16 cellular contexts compared by ENCODE assay signal in genomic region chr14:99510556-99511139, GRCh38. TPM values are rescaled to one million over a fixed set of nuclear protein-coding genes. Genes with fewer than 3 reads are reported as not detected.
DNase-seq lines count a peak whose midpoint lies in the region; ATAC-seq and TF ChIP-seq lines count a peak whose summit lies in the region.
"Had no signal": no experiment of that assay in that cellular context is flagged by ENCODE, and none has a peak within 500 bp of the region (broad histone marks: within the 10 kb centered on the region; RNA-seq: fewer than 3 reads in every experiment).

No MANE protein-coding gene starts in this region.

- DNase-seq in GM23338 (ENCODE audit: low spot score) (no peak), caudate nucleus (lab: John Stamatoyannopoulos, UW) (no peak), COLO829 (ENCODE audit: low spot score) (no peak), HuH-7.5 (ENCODE audit: low spot score) (no peak)
- DNase-seq: activated CD4-positive, alpha-beta T cell treated with anti-CD3 and anti-CD28 coated beads, Interleukin-2, amount 10 ng/mL, durations not matched to agents 7 days and 5 days; activated naive CD8-positive, alpha-beta T cell treated with anti-CD3 and anti-CD28 coated beads for 36 hours; DMS153; effector memory CD8-positive, alpha-beta T cell; NCI-H69; PC-9; stimulated activated CD4-positive, alpha-beta T cell treated with anti-CD3 and anti-CD28 coated beads, Interleukin-4, amount 100 ng/mL, for 24 hours; stimulated activated CD8-positive, alpha-beta memory T cell treated with anti-CD3 and anti-CD28 coated beads, Interleukin-4, amount 100 ng/mL, for 48 hours had no signal

- H4K20me1 ChIP-seq in BLaER1 (peaks cover 75% of the 10 kb centered on the region), GM23338 (replicated peaks; ENCODE audit: insufficient read depth) (peaks cover 3% of the 10 kb centered on the region; the same call in 1 of the 2 replicates)

- H3K36me3 ChIP-seq in BLaER1 (peaks cover 86% of the 10 kb centered on the region), GM23338 (ENCODE audit: insufficient read depth) (peaks cover 16% of the 10 kb centered on the region), rectal smooth muscle tissue (ENCODE audit: control insufficient read depth, insufficient read depth, low read length) (peaks cover 42% of the 10 kb centered on the region)

- H3K27ac ChIP-seq in BLaER1 (no peak overlapping the region), GM23338 (ENCODE audit: low read depth) (peak overlapping the region; percentile 55; the same call in 1 of the 2 replicates), caudate nucleus (ENCODE audit: low read depth, low read length) (peak overlapping the region; percentile 44), rectal smooth muscle tissue (ENCODE audit: low read depth, low read length) (peak overlapping the region; percentile 33)
- H3K27ac ChIP-seq: PC-9, thoracic aorta had no signal

- no peaks in the 10 kb centered on the region for H3K79me2 ChIP-seq in GM23338 (replicated peaks; ENCODE audit: insufficient read depth)

- H3K4me3 Mint-ChIP-seq in GM23338 = no peak overlapping the region
- H3K4me3 Mint-ChIP-seq: activated CD4-positive, alpha-beta T cell treated with anti-CD3 and anti-CD28 coated beads, Interleukin-2, amount 10 ng/mL, durations not matched to agents 7 days and 5 days; activated naive CD8-positive, alpha-beta T cell treated with anti-CD3 and anti-CD28 coated beads for 36 hours; effector memory CD8-positive, alpha-beta T cell had no signal

- H3K4me1 Mint-ChIP-seq in GM23338 = peaks cover 17% of the 10 kb centered on the region
- H3K4me1 Mint-ChIP-seq: activated CD4-positive, alpha-beta T cell treated with anti-CD3 and anti-CD28 coated beads, Interleukin-2, amount 10 ng/mL, durations not matched to agents 7 days and 5 days; activated naive CD8-positive, alpha-beta T cell treated with anti-CD3 and anti-CD28 coated beads for 36 hours had no signal

- peaks cover 7% of the 10 kb centered on the region; the same call in 1 of the 2 replicates for H3F3A ChIP-seq in GM23338 (replicated peaks; ENCODE audit: low read depth)

- H3K27me3 ChIP-seq in BLaER1 = no peaks in the 10 kb centered on the region
- H3K27me3 ChIP-seq in GM23338 (ENCODE audit: insufficient read depth) = no peaks in the 10 kb centered on the region
- H3K27me3 ChIP-seq in rectal smooth muscle tissue (ENCODE audit: control insufficient read depth, insufficient read depth, low read length) = no peaks in the 10 kb centered on the region

- peaks cover 9% of the 10 kb centered on the region for H3K27me3 Mint-ChIP-seq in GM23338 (ENCODE audit: insufficient read depth, low read depth, poor library complexity)
- H3K27me3 Mint-ChIP-seq: activated CD4-positive, alpha-beta T cell treated with anti-CD3 and anti-CD28 coated beads, Interleukin-2, amount 10 ng/mL, durations not matched to agents 7 days and 5 days; activated naive CD8-positive, alpha-beta T cell treated with anti-CD3 and anti-CD28 coated beads for 36 hours; effector memory CD8-positive, alpha-beta T cell had no signal

- ATAC-seq in GM23338 (no peak), GM21528 (IDR thresholded peaks at IDR 0.05; ENCODE audit: low FRiP score, unreplicated experiment) (no peak)
- ATAC-seq: effector memory CD8-positive, alpha-beta T cell had no signal

- no peak overlapping the region for H3K27ac Mint-ChIP-seq in GM23338
- H3K27ac Mint-ChIP-seq: activated CD4-positive, alpha-beta T cell treated with anti-CD3 and anti-CD28 coated beads, Interleukin-2, amount 10 ng/mL, durations not matched to agents 7 days and 5 days; effector memory CD8-positive, alpha-beta T cell had no signal

- no peaks in the 10 kb centered on the region for H3K9me2 ChIP-seq in GM23338 (ENCODE audit: insufficient read depth)

- H3K4me2 ChIP-seq in BLaER1 = peak overlapping the region; percentile 72; the same call in 1 of the 2 replicates
- 0 out of 2 replicates have a peak overlapping the region, but pooled peaks have one; percentile 55 for H3K4me2 ChIP-seq in GM23338
- H3K4me2 ChIP-seq: PC-9 had no signal

- no peak for TF ChIP-seq CTCF in GM23338 (conservative IDR thresholded peaks at IDR 0.05; ENCODE audit: low read depth in 2 of 2)

- no peak overlapping the region for H3K9ac ChIP-seq in BLaER1
- H3K9ac ChIP-seq in rectal smooth muscle tissue (ENCODE audit: low read length) = no peak overlapping the region

- H3K36me3 Mint-ChIP-seq in GM23338 (ENCODE audit: low read depth) = peaks cover 46% of the 10 kb centered on the region

- no peak overlapping the region for H2AFZ ChIP-seq in GM23338
- H2AFZ ChIP-seq: PC-9 had no signal

- no peak overlapping the region for H3K4me3 ChIP-seq in BLaER1
- H3K4me3 ChIP-seq in GM23338 = no peak overlapping the region
- no peak overlapping the region for H3K4me3 ChIP-seq in rectal smooth muscle tissue (ENCODE audit: low read length)
- H3K4me3 ChIP-seq: PC-9, thoracic aorta had no signal

- no peaks in the 10 kb centered on the region for H3K9me3 Mint-ChIP-seq in GM23338
- H3K9me3 Mint-ChIP-seq: activated CD4-positive, alpha-beta T cell treated with anti-CD3 and anti-CD28 coated beads, Interleukin-2, amount 10 ng/mL, durations not matched to agents 7 days and 5 days; activated naive CD8-positive, alpha-beta T cell treated with anti-CD3 and anti-CD28 coated beads for 36 hours; effector memory CD8-positive, alpha-beta T cell had no signal

- H3K4me1 ChIP-seq in BLaER1 (peaks cover 35% of the 10 kb centered on the region), GM23338 (ENCODE audit: insufficient read depth) (peaks cover 6% of the 10 kb centered on the region), rectal smooth muscle tissue (ENCODE audit: control insufficient read depth, insufficient read depth, low read length) (peaks cover 12% of the 10 kb centered on the region)

- no peaks in the 10 kb centered on the region for H3K9me3 ChIP-seq in BLaER1
- H3K9me3 ChIP-seq: thoracic aorta had no signal

TF ChIP-seq in GM23338, 12 proteins besides CTCF, POLR2A, EP300 and RAD21 (continues in another document):
- TF ChIP-seq ZNF462 (CRISPR knock-in tag; IDR thresholded peaks at IDR 0.05) = no peak

RNA-seq across cellular contexts. Expression of gene CCNK, which starts 29.4 kb away (rescaled TPM):
- total RNA-seq in GM23338 (2014; rRNA removed; shearing (Covaris generic)) = 54.0 and 63.4 TPM in 2 replicates
- polyA plus RNA-seq in GM23338 (2016; fragmentation: Nextera tagmentation; extraction: Ambion mirVana) = 57.8 and 60.6 TPM in 2 replicates

RNA-seq across cellular contexts. Expression of gene SETD3, which starts 30.0 kb away (rescaled TPM):
- 68.0 and 76.2 TPM in 2 replicates for total RNA-seq in GM23338 (2014; rRNA removed; shearing (Covaris generic))
- polyA plus RNA-seq in GM23338 (2016; fragmentation: Nextera tagmentation; extraction: Ambion mirVana) = 35.7 and 40.7 TPM in 2 replicates
